In the genomic region with DNA sequence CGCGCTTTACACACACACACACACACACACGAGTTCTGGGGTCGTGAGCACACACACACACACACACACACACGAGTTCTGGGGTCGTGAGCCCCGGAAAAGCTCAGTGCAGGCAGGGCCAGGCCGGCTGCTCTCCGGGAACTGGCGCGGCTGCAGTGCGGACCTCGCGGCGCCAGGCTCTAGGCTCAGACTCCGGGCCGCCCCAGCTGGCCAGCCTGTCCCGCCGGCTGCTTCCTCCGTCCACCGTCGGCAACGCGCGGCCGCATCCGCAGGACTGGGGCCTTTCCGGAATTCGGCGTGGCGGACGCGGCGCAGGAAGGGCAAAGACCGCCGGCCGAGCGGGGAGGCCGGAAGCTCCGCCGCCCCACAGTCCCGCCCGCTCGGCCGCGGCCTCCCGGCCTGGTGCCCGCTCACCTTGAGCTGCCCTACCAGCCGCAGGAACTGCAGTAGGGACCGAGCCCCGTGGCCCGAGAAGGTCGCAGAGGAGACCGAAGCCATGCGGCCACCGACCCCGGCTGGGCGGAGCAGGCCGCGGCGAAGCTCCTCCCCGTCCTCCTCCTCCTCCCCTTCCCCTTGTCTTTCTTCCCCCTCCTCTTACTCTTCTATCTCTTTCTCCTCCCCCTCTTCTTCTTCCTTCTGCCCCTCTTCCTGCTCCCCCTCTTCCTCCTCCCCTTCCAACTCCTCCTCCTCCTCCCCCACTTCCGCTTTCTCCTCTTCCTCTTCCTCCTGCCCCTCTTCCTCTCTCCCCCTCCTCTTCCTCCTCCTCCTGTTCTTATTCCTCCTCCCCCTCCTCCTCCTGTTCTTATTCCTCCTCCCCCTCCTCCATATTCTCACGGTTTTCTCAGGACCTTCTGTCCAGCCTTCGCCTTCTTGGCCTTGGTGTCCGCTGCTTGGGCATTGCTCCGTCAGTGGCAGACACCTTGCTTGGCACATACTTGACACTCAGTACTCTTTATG, we compare ENCODE assay signal across 1 cellular context.
TF ChIP-seq lines count a peak whose summit lies in the region.

A gene with protein sequence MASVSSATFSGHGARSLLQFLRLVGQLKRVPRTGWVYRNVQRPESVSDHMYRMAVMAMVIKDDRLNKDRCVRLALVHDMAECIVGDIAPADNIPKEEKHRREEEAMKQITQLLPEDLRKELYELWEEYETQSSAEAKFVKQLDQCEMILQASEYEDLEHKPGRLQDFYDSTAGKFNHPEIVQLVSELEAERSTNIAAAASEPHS (minus strand): TSS at position 533 of the 957 bp plus-strand sequence. CDS start 35 bp downstream, at position 498.

TF ChIP-seq in WTC11, 78 proteins besides CTCF, POLR2A, EP300 and RAD21 (continued from another document and continues in another):
- TF ChIP-seq, protein P1, sequence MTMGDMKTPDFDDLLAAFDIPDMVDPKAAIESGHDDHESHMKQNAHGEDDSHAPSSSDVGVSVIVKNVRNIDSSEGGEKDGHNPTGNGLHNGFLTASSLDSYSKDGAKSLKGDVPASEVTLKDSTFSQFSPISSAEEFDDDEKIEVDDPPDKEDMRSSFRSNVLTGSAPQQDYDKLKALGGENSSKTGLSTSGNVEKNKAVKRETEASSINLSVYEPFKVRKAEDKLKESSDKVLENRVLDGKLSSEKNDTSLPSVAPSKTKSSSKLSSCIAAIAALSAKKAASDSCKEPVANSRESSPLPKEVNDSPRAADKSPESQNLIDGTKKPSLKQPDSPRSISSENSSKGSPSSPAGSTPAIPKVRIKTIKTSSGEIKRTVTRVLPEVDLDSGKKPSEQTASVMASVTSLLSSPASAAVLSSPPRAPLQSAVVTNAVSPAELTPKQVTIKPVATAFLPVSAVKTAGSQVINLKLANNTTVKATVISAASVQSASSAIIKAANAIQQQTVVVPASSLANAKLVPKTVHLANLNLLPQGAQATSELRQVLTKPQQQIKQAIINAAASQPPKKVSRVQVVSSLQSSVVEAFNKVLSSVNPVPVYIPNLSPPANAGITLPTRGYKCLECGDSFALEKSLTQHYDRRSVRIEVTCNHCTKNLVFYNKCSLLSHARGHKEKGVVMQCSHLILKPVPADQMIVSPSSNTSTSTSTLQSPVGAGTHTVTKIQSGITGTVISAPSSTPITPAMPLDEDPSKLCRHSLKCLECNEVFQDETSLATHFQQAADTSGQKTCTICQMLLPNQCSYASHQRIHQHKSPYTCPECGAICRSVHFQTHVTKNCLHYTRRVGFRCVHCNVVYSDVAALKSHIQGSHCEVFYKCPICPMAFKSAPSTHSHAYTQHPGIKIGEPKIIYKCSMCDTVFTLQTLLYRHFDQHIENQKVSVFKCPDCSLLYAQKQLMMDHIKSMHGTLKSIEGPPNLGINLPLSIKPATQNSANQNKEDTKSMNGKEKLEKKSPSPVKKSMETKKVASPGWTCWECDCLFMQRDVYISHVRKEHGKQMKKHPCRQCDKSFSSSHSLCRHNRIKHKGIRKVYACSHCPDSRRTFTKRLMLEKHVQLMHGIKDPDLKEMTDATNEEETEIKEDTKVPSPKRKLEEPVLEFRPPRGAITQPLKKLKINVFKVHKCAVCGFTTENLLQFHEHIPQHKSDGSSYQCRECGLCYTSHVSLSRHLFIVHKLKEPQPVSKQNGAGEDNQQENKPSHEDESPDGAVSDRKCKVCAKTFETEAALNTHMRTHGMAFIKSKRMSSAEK (CRISPR knock-in tag; IDR thresholded peaks at IDR 0.05; ENCODE audit: borderline replicate concordance), result 0 out of 2 replicates have a peak, but pooled peaks have one; percentile 39
- no peak for TF ChIP-seq SOX15 (CRISPR knock-in tag; IDR thresholded peaks at IDR 0.05)
- peak; percentile 93 for TF ChIP-seq ZNF263 (CRISPR knock-in tag; IDR thresholded peaks at IDR 0.05; ENCODE audit: low read depth)
- no peak for TF ChIP-seq ZBTB21 (CRISPR knock-in tag; IDR thresholded peaks at IDR 0.05; ENCODE audit: borderline replicate concordance)
- peak; percentile 76; the same call in 1 of the 2 replicates for TF ChIP-seq ESRRA (CRISPR knock-in tag; IDR thresholded peaks at IDR 0.05; ENCODE audit: borderline replicate concordance)
- TF ChIP-seq, protein P2, sequence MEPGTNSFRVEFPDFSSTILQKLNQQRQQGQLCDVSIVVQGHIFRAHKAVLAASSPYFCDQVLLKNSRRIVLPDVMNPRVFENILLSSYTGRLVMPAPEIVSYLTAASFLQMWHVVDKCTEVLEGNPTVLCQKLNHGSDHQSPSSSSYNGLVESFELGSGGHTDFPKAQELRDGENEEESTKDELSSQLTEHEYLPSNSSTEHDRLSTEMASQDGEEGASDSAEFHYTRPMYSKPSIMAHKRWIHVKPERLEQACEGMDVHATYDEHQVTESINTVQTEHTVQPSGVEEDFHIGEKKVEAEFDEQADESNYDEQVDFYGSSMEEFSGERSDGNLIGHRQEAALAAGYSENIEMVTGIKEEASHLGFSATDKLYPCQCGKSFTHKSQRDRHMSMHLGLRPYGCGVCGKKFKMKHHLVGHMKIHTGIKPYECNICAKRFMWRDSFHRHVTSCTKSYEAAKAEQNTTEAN (CRISPR knock-in tag; IDR thresholded peaks at IDR 0.05), result peak; percentile 81
- TF ChIP-seq SP1 (CRISPR knock-in tag; conservative IDR thresholded peaks at IDR 0.05), result peak; percentile 49; the same call in 1 of the 2 replicates
- TF ChIP-seq MYBL2 (CRISPR knock-in tag; IDR thresholded peaks at IDR 0.05), result peak; percentile 75; the same call in 1 of the 2 replicates
- peak; percentile 18; the same call in 1 of the 2 replicates for TF ChIP-seq RELA (CRISPR knock-in tag; IDR thresholded peaks at IDR 0.05; ENCODE audit: borderline replicate concordance)
- TF ChIP-seq NR3C1 (CRISPR knock-in tag; conservative IDR thresholded peaks at IDR 0.05; ENCODE audit: low read depth), result no peak
- peak; percentile 58; the same call in 1 of the 2 replicates for TF ChIP-seq FOXK1 (CRISPR knock-in tag; IDR thresholded peaks at IDR 0.05)
- TF ChIP-seq, protein P3, sequence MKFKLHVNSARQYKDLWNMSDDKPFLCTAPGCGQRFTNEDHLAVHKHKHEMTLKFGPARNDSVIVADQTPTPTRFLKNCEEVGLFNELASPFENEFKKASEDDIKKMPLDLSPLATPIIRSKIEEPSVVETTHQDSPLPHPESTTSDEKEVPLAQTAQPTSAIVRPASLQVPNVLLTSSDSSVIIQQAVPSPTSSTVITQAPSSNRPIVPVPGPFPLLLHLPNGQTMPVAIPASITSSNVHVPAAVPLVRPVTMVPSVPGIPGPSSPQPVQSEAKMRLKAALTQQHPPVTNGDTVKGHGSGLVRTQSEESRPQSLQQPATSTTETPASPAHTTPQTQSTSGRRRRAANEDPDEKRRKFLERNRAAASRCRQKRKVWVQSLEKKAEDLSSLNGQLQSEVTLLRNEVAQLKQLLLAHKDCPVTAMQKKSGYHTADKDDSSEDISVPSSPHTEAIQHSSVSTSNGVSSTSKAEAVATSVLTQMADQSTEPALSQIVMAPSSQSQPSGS (CRISPR knock-in tag; IDR thresholded peaks at IDR 0.05; ENCODE audit: borderline replicate concordance, low read depth), result no peak
- TF ChIP-seq ZNF232 (CRISPR knock-in tag; IDR thresholded peaks at IDR 0.05), result 0 out of 2 replicates have a peak, but pooled peaks have one; percentile 19
- TF ChIP-seq, protein P4, sequence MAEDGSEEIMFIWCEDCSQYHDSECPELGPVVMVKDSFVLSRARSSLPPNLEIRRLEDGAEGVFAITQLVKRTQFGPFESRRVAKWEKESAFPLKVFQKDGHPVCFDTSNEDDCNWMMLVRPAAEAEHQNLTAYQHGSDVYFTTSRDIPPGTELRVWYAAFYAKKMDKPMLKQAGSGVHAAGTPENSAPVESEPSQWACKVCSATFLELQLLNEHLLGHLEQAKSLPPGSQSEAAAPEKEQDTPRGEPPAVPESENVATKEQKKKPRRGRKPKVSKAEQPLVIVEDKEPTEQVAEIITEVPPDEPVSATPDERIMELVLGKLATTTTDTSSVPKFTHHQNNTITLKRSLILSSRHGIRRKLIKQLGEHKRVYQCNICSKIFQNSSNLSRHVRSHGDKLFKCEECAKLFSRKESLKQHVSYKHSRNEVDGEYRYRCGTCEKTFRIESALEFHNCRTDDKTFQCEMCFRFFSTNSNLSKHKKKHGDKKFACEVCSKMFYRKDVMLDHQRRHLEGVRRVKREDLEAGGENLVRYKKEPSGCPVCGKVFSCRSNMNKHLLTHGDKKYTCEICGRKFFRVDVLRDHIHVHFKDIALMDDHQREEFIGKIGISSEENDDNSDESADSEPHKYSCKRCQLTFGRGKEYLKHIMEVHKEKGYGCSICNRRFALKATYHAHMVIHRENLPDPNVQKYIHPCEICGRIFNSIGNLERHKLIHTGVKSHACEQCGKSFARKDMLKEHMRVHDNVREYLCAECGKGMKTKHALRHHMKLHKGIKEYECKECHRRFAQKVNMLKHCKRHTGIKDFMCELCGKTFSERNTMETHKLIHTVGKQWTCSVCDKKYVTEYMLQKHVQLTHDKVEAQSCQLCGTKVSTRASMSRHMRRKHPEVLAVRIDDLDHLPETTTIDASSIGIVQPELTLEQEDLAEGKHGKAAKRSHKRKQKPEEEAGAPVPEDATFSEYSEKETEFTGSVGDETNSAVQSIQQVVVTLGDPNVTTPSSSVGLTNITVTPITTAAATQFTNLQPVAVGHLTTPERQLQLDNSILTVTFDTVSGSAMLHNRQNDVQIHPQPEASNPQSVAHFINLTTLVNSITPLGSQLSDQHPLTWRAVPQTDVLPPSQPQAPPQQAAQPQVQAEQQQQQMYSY (CRISPR knock-in tag; IDR thresholded peaks at IDR 0.05), result no peak
- peak; percentile 35; the same call in 1 of the 2 replicates for TF ChIP-seq JUN (CRISPR knock-in tag; IDR thresholded peaks at IDR 0.05)
- peak; percentile 44 for TF ChIP-seq TEAD1 (CRISPR knock-in tag; IDR thresholded peaks at IDR 0.05)
- no peak for TF ChIP-seq NFATC4 (CRISPR knock-in tag; IDR thresholded peaks at IDR 0.05)
- TF ChIP-seq CREM (CRISPR knock-in tag; IDR thresholded peaks at IDR 0.05), result peak; percentile 68; the same call in 1 of the 2 replicates
- TF ChIP-seq, protein P5, sequence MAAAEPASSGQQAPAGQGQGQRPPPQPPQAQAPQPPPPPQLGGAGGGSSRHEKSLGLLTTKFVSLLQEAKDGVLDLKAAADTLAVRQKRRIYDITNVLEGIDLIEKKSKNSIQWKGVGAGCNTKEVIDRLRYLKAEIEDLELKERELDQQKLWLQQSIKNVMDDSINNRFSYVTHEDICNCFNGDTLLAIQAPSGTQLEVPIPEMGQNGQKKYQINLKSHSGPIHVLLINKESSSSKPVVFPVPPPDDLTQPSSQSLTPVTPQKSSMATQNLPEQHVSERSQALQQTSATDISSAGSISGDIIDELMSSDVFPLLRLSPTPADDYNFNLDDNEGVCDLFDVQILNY (CRISPR knock-in tag; IDR thresholded peaks at IDR 0.05), result 0 out of 2 replicates have a peak, but pooled peaks have one; percentile 53
- TF ChIP-seq, protein P6, sequence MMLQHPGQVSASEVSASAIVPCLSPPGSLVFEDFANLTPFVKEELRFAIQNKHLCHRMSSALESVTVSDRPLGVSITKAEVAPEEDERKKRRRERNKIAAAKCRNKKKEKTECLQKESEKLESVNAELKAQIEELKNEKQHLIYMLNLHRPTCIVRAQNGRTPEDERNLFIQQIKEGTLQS (CRISPR knock-in tag; conservative IDR thresholded peaks at IDR 0.05), result no peak
- TF ChIP-seq, protein P7, sequence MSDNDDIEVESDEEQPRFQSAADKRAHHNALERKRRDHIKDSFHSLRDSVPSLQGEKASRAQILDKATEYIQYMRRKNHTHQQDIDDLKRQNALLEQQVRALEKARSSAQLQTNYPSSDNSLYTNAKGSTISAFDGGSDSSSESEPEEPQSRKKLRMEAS (CRISPR knock-in tag; IDR thresholded peaks at IDR 0.05), result peak; percentile 77
- no peak for TF ChIP-seq ZNF416 (CRISPR knock-in tag; IDR thresholded peaks at IDR 0.05)
- TF ChIP-seq ZNF219 (CRISPR knock-in tag; IDR thresholded peaks at IDR 0.05; ENCODE audit: borderline replicate concordance), result no peak
- TF ChIP-seq, protein P8, sequence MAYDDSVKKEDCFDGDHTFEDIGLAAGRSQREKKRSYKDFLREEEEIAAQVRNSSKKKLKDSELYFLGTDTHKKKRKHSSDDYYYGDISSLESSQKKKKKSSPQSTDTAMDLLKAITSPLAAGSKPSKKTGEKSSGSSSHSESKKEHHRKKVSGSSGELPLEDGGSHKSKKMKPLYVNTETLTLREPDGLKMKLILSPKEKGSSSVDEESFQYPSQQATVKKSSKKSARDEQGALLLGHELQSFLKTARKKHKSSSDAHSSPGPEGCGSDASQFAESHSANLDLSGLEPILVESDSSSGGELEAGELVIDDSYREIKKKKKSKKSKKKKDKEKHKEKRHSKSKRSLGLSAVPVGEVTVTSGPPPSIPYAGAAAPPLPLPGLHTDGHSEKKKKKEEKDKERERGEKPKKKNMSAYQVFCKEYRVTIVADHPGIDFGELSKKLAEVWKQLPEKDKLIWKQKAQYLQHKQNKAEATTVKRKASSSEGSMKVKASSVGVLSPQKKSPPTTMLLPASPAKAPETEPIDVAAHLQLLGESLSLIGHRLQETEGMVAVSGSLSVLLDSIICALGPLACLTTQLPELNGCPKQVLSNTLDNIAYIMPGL (CRISPR knock-in tag; IDR thresholded peaks at IDR 0.05), result peak; percentile 96
- TF ChIP-seq FOXJ3 (CRISPR knock-in tag; IDR thresholded peaks at IDR 0.05; ENCODE audit: borderline replicate concordance), result no peak
- TF ChIP-seq NR2C2 (CRISPR knock-in tag; IDR thresholded peaks at IDR 0.05), result no peak
- TF ChIP-seq, protein P9, sequence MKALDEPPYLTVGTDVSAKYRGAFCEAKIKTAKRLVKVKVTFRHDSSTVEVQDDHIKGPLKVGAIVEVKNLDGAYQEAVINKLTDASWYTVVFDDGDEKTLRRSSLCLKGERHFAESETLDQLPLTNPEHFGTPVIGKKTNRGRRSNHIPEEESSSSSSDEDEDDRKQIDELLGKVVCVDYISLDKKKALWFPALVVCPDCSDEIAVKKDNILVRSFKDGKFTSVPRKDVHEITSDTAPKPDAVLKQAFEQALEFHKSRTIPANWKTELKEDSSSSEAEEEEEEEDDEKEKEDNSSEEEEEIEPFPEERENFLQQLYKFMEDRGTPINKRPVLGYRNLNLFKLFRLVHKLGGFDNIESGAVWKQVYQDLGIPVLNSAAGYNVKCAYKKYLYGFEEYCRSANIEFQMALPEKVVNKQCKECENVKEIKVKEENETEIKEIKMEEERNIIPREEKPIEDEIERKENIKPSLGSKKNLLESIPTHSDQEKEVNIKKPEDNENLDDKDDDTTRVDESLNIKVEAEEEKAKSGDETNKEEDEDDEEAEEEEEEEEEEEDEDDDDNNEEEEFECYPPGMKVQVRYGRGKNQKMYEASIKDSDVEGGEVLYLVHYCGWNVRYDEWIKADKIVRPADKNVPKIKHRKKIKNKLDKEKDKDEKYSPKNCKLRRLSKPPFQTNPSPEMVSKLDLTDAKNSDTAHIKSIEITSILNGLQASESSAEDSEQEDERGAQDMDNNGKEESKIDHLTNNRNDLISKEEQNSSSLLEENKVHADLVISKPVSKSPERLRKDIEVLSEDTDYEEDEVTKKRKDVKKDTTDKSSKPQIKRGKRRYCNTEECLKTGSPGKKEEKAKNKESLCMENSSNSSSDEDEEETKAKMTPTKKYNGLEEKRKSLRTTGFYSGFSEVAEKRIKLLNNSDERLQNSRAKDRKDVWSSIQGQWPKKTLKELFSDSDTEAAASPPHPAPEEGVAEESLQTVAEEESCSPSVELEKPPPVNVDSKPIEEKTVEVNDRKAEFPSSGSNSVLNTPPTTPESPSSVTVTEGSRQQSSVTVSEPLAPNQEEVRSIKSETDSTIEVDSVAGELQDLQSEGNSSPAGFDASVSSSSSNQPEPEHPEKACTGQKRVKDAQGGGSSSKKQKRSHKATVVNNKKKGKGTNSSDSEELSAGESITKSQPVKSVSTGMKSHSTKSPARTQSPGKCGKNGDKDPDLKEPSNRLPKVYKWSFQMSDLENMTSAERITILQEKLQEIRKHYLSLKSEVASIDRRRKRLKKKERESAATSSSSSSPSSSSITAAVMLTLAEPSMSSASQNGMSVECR (CRISPR knock-in tag; IDR thresholded peaks at IDR 0.05; ENCODE audit: borderline replicate concordance), result peak; percentile 57; the same call in 1 of the 2 replicates
- TF ChIP-seq ZNF317 (CRISPR knock-in tag; IDR thresholded peaks at IDR 0.05; ENCODE audit: borderline replicate concordance, low read depth), result 0 out of 2 replicates have a peak, but pooled peaks have one; percentile 22
- no peak for TF ChIP-seq MXD4 (CRISPR knock-in tag; IDR thresholded peaks at IDR 0.05; ENCODE audit: borderline replicate concordance)
- peak; percentile 37; the same call in 1 of the 2 replicates for TF ChIP-seq TEAD4 (CRISPR knock-in tag; IDR thresholded peaks at IDR 0.05)
- no peak for TF ChIP-seq ATF1 (CRISPR knock-in tag; IDR thresholded peaks at IDR 0.05)
- no peak for TF ChIP-seq TP53 (CRISPR knock-in tag; IDR thresholded peaks at IDR 0.05)
- TF ChIP-seq CREB1 (CRISPR knock-in tag; IDR thresholded peaks at IDR 0.05), result no peak
